8 cellular contexts compared by ENCODE assay signal in genomic region chr5:136036991-136037705, GRCh38. TPM values are rescaled to one million over a fixed set of nuclear protein-coding genes. Genes with fewer than 3 reads are reported as not detected.
DNase-seq lines count a peak whose midpoint lies in the region; ATAC-seq, FAIRE-seq and TF ChIP-seq lines count a peak whose summit lies in the region.

No MANE protein-coding gene starts in this region.

- WGBS in prostate gland = 30% methylated on average over 10 of the region's 10 CpGs

- peaks cover 43 to 73% (median 52%) of the 10 kb centered on the region in 3 donors for H3K4me1 Mint-ChIP-seq in CD8-positive, alpha-beta memory T cell
- peaks cover 92% of the 10 kb centered on the region for H3K4me1 Mint-ChIP-seq in dendritic cell treated with granulocyte-macrophage colony-stimulating factor and Interleukin-4, amounts not matched to agents 40 ng/mL and 50 ng/mL, for 4 days (ENCODE audit: low read depth)

- intact Hi-C loops in dendritic cell treated with granulocyte-macrophage colony-stimulating factor and Interleukin-4, amounts not matched to agents 40 ng/mL and 50 ng/mL, for 4 days (cut with micrococcal nuclease) = no loop called here
- intact Hi-C loops in prostate gland (cut with DNase I) = no loop called here

- DNase-seq in CD8-positive, alpha-beta memory T cell = peak in 4 of 5 donors; percentile 8 to 55 (median 32)
- DNase-seq in HTR-8/SVneo (ENCODE audit: insufficient read length, low spot score) = peak; percentile 68
- peak; percentile 81 to 90 for DNase-seq in SJSA1 (ENCODE audit: low read depth in 1 of 2, low spot score in 2 of 2)
- DNase-seq in prostate gland (ENCODE audit: low spot score) = peak; percentile 23
- DNase-seq in NCI-H1694 treated with DMSO at 0.1 percent for 48 hours (lab: John Stamatoyannopoulos, UW) = no peak

- peaks cover 0 to 10% (median 2%) of the 10 kb centered on the region in 3 donors for H3K36me3 Mint-ChIP-seq in CD8-positive, alpha-beta memory T cell
- H3K36me3 Mint-ChIP-seq in dendritic cell treated with granulocyte-macrophage colony-stimulating factor and Interleukin-4, amounts not matched to agents 40 ng/mL and 50 ng/mL, for 4 days (ENCODE audit: low read depth) = peaks cover 100% of the 10 kb centered on the region

- H3K27ac ChIP-seq in CD8-positive, alpha-beta memory T cell (ENCODE audit: low read depth, low read length) = peak overlapping the region; percentile 25
- H3K27ac ChIP-seq in SJSA1 (peak overlapping the region; percentile 75), prostate gland (no peak overlapping the region)

- TF ChIP-seq CTCF in prostate gland (IDR thresholded peaks at IDR 0.05) = no peak

- no peak for FAIRE-seq in HTR-8/SVneo (lab: Jason Lieb, UNC)

- TF ChIP-seq POLR2A in prostate gland (IDR thresholded peaks at IDR 0.05) = no peak

- H3K27me3 ChIP-seq in CD8-positive, alpha-beta memory T cell (ENCODE audit: insufficient read depth, low read length, poor library complexity, severe bottlenecking) = no peaks in the 10 kb centered on the region
- no peaks in the 10 kb centered on the region for H3K27me3 ChIP-seq in SJSA1 (replicated peaks)
- no peaks in the 10 kb centered on the region for H3K27me3 ChIP-seq in prostate gland (replicated peaks; ENCODE audit: insufficient read depth)

- H3K36me3 ChIP-seq in CD8-positive, alpha-beta memory T cell (ENCODE audit: insufficient read depth, low read length) = no peaks in the 10 kb centered on the region
- H3K36me3 ChIP-seq in SJSA1 = peaks cover 41% of the 10 kb centered on the region
- no peaks in the 10 kb centered on the region for H3K36me3 ChIP-seq in prostate gland

- H3K27me3 Mint-ChIP-seq in CD8-positive, alpha-beta memory T cell = peaks cover 0 to 2% of the 10 kb centered on the region in 2 donors
- no peaks in the 10 kb centered on the region for H3K27me3 Mint-ChIP-seq in dendritic cell treated with granulocyte-macrophage colony-stimulating factor and Interleukin-4, amounts not matched to agents 40 ng/mL and 50 ng/mL, for 4 days

- H3K9me3 ChIP-seq in CD8-positive, alpha-beta memory T cell (ENCODE audit: low read length) = no peaks in the 10 kb centered on the region
- no peaks in the 10 kb centered on the region for H3K9me3 ChIP-seq in SJSA1 (replicated peaks)
- no peaks in the 10 kb centered on the region for H3K9me3 ChIP-seq in prostate gland

- H3K27ac Mint-ChIP-seq in CD8-positive, alpha-beta memory T cell = peak overlapping the region; percentile 84 to 98 (median 93)
- peak overlapping the region; percentile 71 for H3K27ac Mint-ChIP-seq in dendritic cell treated with granulocyte-macrophage colony-stimulating factor and Interleukin-4, amounts not matched to agents 40 ng/mL and 50 ng/mL, for 4 days

- peak overlapping the region in 6 of 7 donors; percentile 36 to 81 (median 70) for H3K4me3 Mint-ChIP-seq in CD8-positive, alpha-beta memory T cell
- peak overlapping the region; percentile 66 for H3K4me3 Mint-ChIP-seq in dendritic cell treated with granulocyte-macrophage colony-stimulating factor and Interleukin-4, amounts not matched to agents 40 ng/mL and 50 ng/mL, for 4 days

- peak; percentile 74 for ATAC-seq in GM19395 (IDR thresholded peaks at IDR 0.05; ENCODE audit: unreplicated experiment)
- no peak for ATAC-seq in HG03025 (IDR thresholded peaks at IDR 0.05; ENCODE audit: low FRiP score, unreplicated experiment)

- no peak overlapping the region for H3K4me3 ChIP-seq in CD8-positive, alpha-beta memory T cell (ENCODE audit: low read length)
- H3K4me3 ChIP-seq in SJSA1 (no peak overlapping the region), prostate gland (no peak overlapping the region)

- H3K9me3 Mint-ChIP-seq in CD8-positive, alpha-beta memory T cell = no peaks in the 10 kb centered on the region
- H3K9me3 Mint-ChIP-seq in dendritic cell treated with granulocyte-macrophage colony-stimulating factor and Interleukin-4, amounts not matched to agents 40 ng/mL and 50 ng/mL, for 4 days = no peaks in the 10 kb centered on the region

- CTCF ChIA-PET in CD8-positive, alpha-beta memory T cell (lab: Charles Lee) = interaction anchor here (1.0 to 1.9 kb wide), 4 partner anchors 9 to 46 kb away, joined by 3 to 6 read pairs (median 3); partner anchors contain the start of gene TGFBI

- peaks cover 25% of the 10 kb centered on the region for H3K4me1 ChIP-seq in CD8-positive, alpha-beta memory T cell (ENCODE audit: insufficient read depth, low read length)
- H3K4me1 ChIP-seq in SJSA1 (replicated peaks) (peaks cover 36% of the 10 kb centered on the region), prostate gland (replicated peaks) (no peaks in the 10 kb centered on the region)

- POLR2A ChIA-PET in CD8-positive, alpha-beta memory T cell (lab: Charles Lee) = interaction anchor here (1.1 kb wide), 1 partner anchor 11 kb away, joined by 3 read pairs; no protein-coding TSS in a partner anchor

RNA-seq across cellular contexts. Expression of gene TGFBI, which starts 8.4 kb away (rescaled TPM):
- 1 to 10 TPM; 8.8 to 9.2 TPM for total RNA-seq in CD8-positive, alpha-beta memory T cell
- polyA plus RNA-seq in CD8-positive, alpha-beta memory T cell = 4.9 TPM
- total RNA-seq in SJSA1 (2014; rRNA removed; shearing (Covaris generic)) = 172 and 185 TPM in 2 replicates
- 10 to 100 TPM; 17.9 to 41.7 TPM for total RNA-seq in prostate gland

Comparison
In these comparisons a context has a peak if more than half of its experiments do, and no peak if none do; other contexts are left out.
1. H3K27ac ChIP-seq: peak in CD8-positive, alpha-beta memory T cell (single experiment) and SJSA1 (single experiment); none in prostate gland (0 of 2).